ENCODE assay signal across 24 cellular contexts in the genomic region with DNA sequence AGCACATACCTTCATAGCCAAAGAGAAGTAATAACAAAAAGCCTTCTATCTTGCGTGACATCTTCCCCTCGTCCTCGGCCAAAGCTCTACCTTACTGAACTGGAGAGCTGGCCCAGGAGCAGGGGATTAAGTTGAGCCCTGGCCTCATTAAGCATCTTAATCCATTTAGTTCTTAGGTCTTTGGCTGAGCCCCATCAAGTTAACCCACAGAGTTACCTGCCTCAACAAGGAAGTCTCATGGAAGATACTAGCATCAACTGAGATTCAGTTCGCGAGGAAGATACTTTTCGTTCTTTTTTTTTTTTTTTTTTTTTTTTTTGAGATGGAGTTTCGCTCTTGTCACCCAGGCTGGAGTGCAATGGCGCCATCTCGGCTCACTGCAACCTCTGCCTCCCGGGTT. TPM values are rescaled to one million over a fixed set of nuclear protein-coding genes. Genes with fewer than 3 reads are reported as not detected.
A peak's percentile ranks its signal among the peaks of the same experiment; 100 is the strongest.
DNase-seq lines count a peak whose midpoint lies in the region; ATAC-seq, FAIRE-seq and TF ChIP-seq lines count a peak whose summit lies in the region.
"Had no signal": no experiment of that assay in that cellular context is flagged by ENCODE, and none has a peak within 500 bp of the region (broad histone marks: within the 10 kb centered on the region; RNA-seq: fewer than 3 reads in every experiment).

Gene RS1, minus strand, starts transcription at position 101 of the 400 bp plus-strand sequence. Its CDS starts 40 bp downstream, at position 61.

- H3K27ac ChIP-seq in pancreas = no peak within 1 kb of the TSS
- H3K27ac ChIP-seq in body of pancreas = no peak within 1 kb of the TSS
- H3K27ac ChIP-seq: BLaER1, SJSA1 had no signal

- TF ChIP-seq POLR2A in body of pancreas (IDR thresholded peaks at IDR 0.05) = no peak

- no peaks in the 10 kb centered on the region for H3K27me3 ChIP-seq in pancreas
- H3K27me3 ChIP-seq in body of pancreas = no peaks in the 10 kb centered on the region
- H3K27me3 ChIP-seq: MG63, SJSA1 had no signal

- peaks cover 2% of the 10 kb centered on the region for H3K36me3 Mint-ChIP-seq in T-helper 17 cell (ENCODE audit: low read depth)
- H3K36me3 Mint-ChIP-seq in brain = no peaks in the 10 kb centered on the region

- WGBS in pancreas, 2 donors = 88 to 93% methylated on average over 10 of the region's 10 CpGs
- WGBS in body of pancreas, 2 donors = 90 to 92% methylated on average over 9 to 10 of the region's 10 CpGs

- H3K4me3 ChIP-seq in pancreas (no peak within 1 kb of the TSS), body of pancreas (no peak within 1 kb of the TSS)
- H3K4me3 ChIP-seq: BLaER1, GM23338, HAP-1, K562, MG63, SJSA1 had no signal

- H3K4me3 Mint-ChIP-seq in T-helper 17 cell = no peak within 1 kb of the TSS
- peak within 1 kb of the TSS; percentile 27 to 57 (median 40) for H3K4me3 Mint-ChIP-seq in brain
- H3K4me3 Mint-ChIP-seq: GM23338 had no signal

- ATAC-seq in T-helper 17 cell = no peak
- ATAC-seq in pancreas = no peak
- ATAC-seq in body of pancreas = no peak
- ATAC-seq: GM23338, K562, Right ventricle myocardium inferior had no signal

- H3K4me1 Mint-ChIP-seq in T-helper 17 cell (peaks cover 12% of the 10 kb centered on the region), brain (peaks cover 14% of the 10 kb centered on the region)

- DNase-seq in NCI-H524 (lab: John Stamatoyannopoulos, UW) (peak; percentile 81 to 87), T-helper 17 cell (no peak), pancreas (no peak), kidney glomerular epithelial cell (lab: John Stamatoyannopoulos, UW) (no peak), GF-D8 (lab: John Stamatoyannopoulos, UW) (no peak), body of pancreas (no peak)
- DNase-seq: Caco-2; CD4-positive, alpha-beta memory T cell; DMS153; MG63; NCI-H1417; NCI-H187 treated with DMSO at 0.1 percent for 48 hours; NCI-H2227 treated with DMSO at 0.1 percent for 48 hours; NCI-H510A treated with DMSO at 0.1 percent for 48 hours had no signal

- H3K9me3 ChIP-seq in T-helper 17 cell (ENCODE audit: control insufficient read depth, low read length, poor library complexity, severe bottlenecking) (no peaks in the 10 kb centered on the region), pancreas (no peaks in the 10 kb centered on the region), body of pancreas (no peaks in the 10 kb centered on the region)
- H3K9me3 ChIP-seq: BLaER1, Caco-2, HAP-1, MG63, SJSA1 had no signal

- peaks cover 0 to 17% (median 0%) of the 10 kb centered on the region in 5 experiments for H3K9me3 Mint-ChIP-seq in brain
- H3K9me3 Mint-ChIP-seq: GM23338 had no signal

- TF ChIP-seq CTCF in brain (conservative IDR thresholded peaks at IDR 0.05) = no peak
- no peak for TF ChIP-seq CTCF in pancreas (IDR thresholded peaks at IDR 0.05)
- TF ChIP-seq CTCF in body of pancreas (IDR thresholded peaks at IDR 0.05) = no peak

- intact Hi-C loops in pancreas (cut with DNase I) (no loop called here), body of pancreas (cut with DNase I) (no loop called here)

- FAIRE-seq in pancreas (lab: Jason Lieb, UNC) = peak; percentile 63
- FAIRE-seq: GM12892, K562 had no signal

- H3K36me3 ChIP-seq in pancreas (no peaks in the 10 kb centered on the region), body of pancreas (replicated peaks in 1 of 2; ENCODE audit: insufficient read depth in 1 of 2, low read depth in 2 of 2) (no peaks in the 10 kb centered on the region)
- H3K36me3 ChIP-seq: BLaER1, HAP-1, MG63, SJSA1 had no signal

- no peaks in the 10 kb centered on the region for H3K27me3 Mint-ChIP-seq in T-helper 17 cell
- H3K27me3 Mint-ChIP-seq in brain = no peaks in the 10 kb centered on the region
- H3K27me3 Mint-ChIP-seq: CD4-positive, alpha-beta memory T cell had no signal

- H3K4me1 ChIP-seq in pancreas (no peaks in the 10 kb centered on the region), body of pancreas (no peaks in the 10 kb centered on the region)

- H3K27ac Mint-ChIP-seq in T-helper 17 cell (peak within 1 kb of the TSS; percentile 34), brain (no peak within 1 kb of the TSS)
- H3K27ac Mint-ChIP-seq: GM23338 had no signal

RNA-seq across cellular contexts. Expression of gene RS1, which starts in this region (rescaled TPM):
- total RNA-seq in T-helper 17 cell (not detected), pancreas (not detected), body of pancreas (not detected)
- polyA plus RNA-seq in brain (ENCODE audit: insufficient read depth, low read depth, low replicate concordance) (not detected), pancreas (not detected)
- total RNA-seq: CD4-positive, alpha-beta memory T cell; G401; GM23338; K562; LHCN-M2; Right ventricle myocardium inferior had no signal
- polyA plus RNA-seq: CD4-positive, alpha-beta memory T cell; GM23338; K562 had no signal

Comparison
In these comparisons a context has a peak if more than half of its experiments do, and no peak if none do; other contexts are left out.
1. DNase-seq: peak in NCI-H524 (2 of 2); none in T-helper 17 cell (0 of 3), pancreas (0 of 6), kidney glomerular epithelial cell (single experiment), GF-D8 (single experiment) and body of pancreas (0 of 4).